35 cellular contexts compared by ENCODE assay signal in genomic region chr1:169866577-169866976, GRCh38.
"Had no signal": no experiment of that assay in that cellular context is flagged by ENCODE, and none has a peak within 500 bp of the region (broad histone marks: within the 10 kb centered on the region; RNA-seq: fewer than 3 reads in every experiment).

No MANE protein-coding gene starts in this region.

- H2AFZ ChIP-seq: parathyroid adenoma had no signal

- H3K79me2 ChIP-seq: parathyroid adenoma had no signal

- H3K4me3 Mint-ChIP-seq: activated CD4-positive, alpha-beta memory T cell treated with anti-CD3 and anti-CD28 coated beads for 36 hours; activated CD4-positive, alpha-beta T cell treated with anti-CD3 and anti-CD28 coated beads, Interleukin-2, amount 10 ng/mL, durations not matched to agents 24 days and 14 days; activated naive CD4-positive, alpha-beta T cell treated with anti-CD3 and anti-CD28 coated beads, Interleukin-2, amount 10 ng/mL, durations not matched to agents 7 days and 5 days; effector memory CD8-positive, alpha-beta T cell; mesothelial cell of epicardium; naive thymus-derived CD4-positive, alpha-beta T cell; neural crest cell; T-helper 1 cell treated with Interleukin-12 subunit alpha and Interleukin-12 subunit beta and Interleukin-4 antibody, amounts not matched to agents 30 μg/mL and 1 μg/mL, for 36 hours had no signal

- H3K27ac ChIP-seq: brain microvascular endothelial cell, parathyroid adenoma, psoas muscle, sigmoid colon, suprapubic skin, tibial artery, upper lobe of right lung had no signal

- H3K4me1 Mint-ChIP-seq: activated CD4-positive, alpha-beta T cell treated with anti-CD3 and anti-CD28 coated beads, Interleukin-2, amount 10 ng/mL, durations not matched to agents 24 days and 14 days; activated naive CD4-positive, alpha-beta T cell treated with anti-CD3 and anti-CD28 coated beads, Interleukin-2, amount 10 ng/mL, durations not matched to agents 7 days and 5 days; mesothelial cell of epicardium; neural crest cell had no signal

- H3K9me3 ChIP-seq: psoas muscle, sigmoid colon, suprapubic skin, tibial artery, upper lobe of right lung had no signal

- ATAC-seq: effector memory CD8-positive, alpha-beta T cell; esophagus mucosa; left cardiac atrium; left ventricle myocardium superior; naive thymus-derived CD4-positive, alpha-beta T cell; psoas muscle; upper lobe of right lung had no signal

- H3K27me3 Mint-ChIP-seq: activated CD4-positive, alpha-beta memory T cell treated with anti-CD3 and anti-CD28 coated beads for 36 hours; activated CD4-positive, alpha-beta T cell treated with anti-CD3 and anti-CD28 coated beads, Interleukin-2, amount 10 ng/mL, durations not matched to agents 24 days and 14 days; activated naive CD4-positive, alpha-beta T cell treated with anti-CD3 and anti-CD28 coated beads, Interleukin-2, amount 10 ng/mL, durations not matched to agents 7 days and 5 days; effector memory CD8-positive, alpha-beta T cell; naive thymus-derived CD4-positive, alpha-beta T cell had no signal

- H3K9me3 Mint-ChIP-seq: activated CD4-positive, alpha-beta memory T cell treated with anti-CD3 and anti-CD28 coated beads for 36 hours; effector memory CD8-positive, alpha-beta T cell had no signal

- H3K9ac ChIP-seq: parathyroid adenoma had no signal

- H3K4me1 ChIP-seq: parathyroid adenoma, psoas muscle, suprapubic skin, tibial artery, upper lobe of right lung had no signal

- H3K4me3 ChIP-seq: psoas muscle, sigmoid colon, suprapubic skin, tibial artery, upper lobe of right lung had no signal

- H3K27ac Mint-ChIP-seq: activated CD4-positive, alpha-beta memory T cell treated with anti-CD3 and anti-CD28 coated beads for 36 hours; activated CD4-positive, alpha-beta T cell treated with anti-CD3 and anti-CD28 coated beads, Interleukin-2, amount 10 ng/mL, durations not matched to agents 24 days and 14 days; activated naive CD4-positive, alpha-beta T cell treated with anti-CD3 and anti-CD28 coated beads, Interleukin-2, amount 10 ng/mL, durations not matched to agents 7 days and 5 days; mesothelial cell of epicardium; T-helper 1 cell treated with Interleukin-12 subunit alpha and Interleukin-12 subunit beta and Interleukin-4 antibody, amounts not matched to agents 30 μg/mL and 1 μg/mL, for 36 hours had no signal

- DNase-seq: activated CD4-positive, alpha-beta memory T cell treated with anti-CD3 and anti-CD28 coated beads for 36 hours; activated CD4-positive, alpha-beta T cell treated with anti-CD3 and anti-CD28 coated beads, Interleukin-2, amount 10 ng/mL, durations not matched to agents 24 days and 14 days; activated CD4-positive, CD25-positive, alpha-beta regulatory T cell treated with anti-CD3 and anti-CD28 coated beads, Interleukin-2, amount 50 U/mL, for 72 hours; activated CD8-positive, alpha-beta memory T cell treated with anti-CD3 and anti-CD28 coated beads, Interleukin-2, amount 50 U/mL, for 4 hours; activated effector memory CD4-positive, alpha-beta T cell treated with anti-CD3 and anti-CD28 coated beads, Interleukin-2, amount 50 U/mL, for 16 hours; activated naive CD4-positive, alpha-beta T cell treated with anti-CD3 and anti-CD28 coated beads, Interleukin-2, amount 10 ng/mL, durations not matched to agents 7 days and 5 days; activated T-cell treated with anti-CD3 and anti-CD28 coated beads, Interleukin-2, amount 50 U/mL, for 48 hours; amniotic stem cell; brain microvascular endothelial cell; cortex of kidney; effector memory CD8-positive, alpha-beta T cell; foreskin fibroblast; head of caudate nucleus; hippocampal formation; left cardiac atrium; left ventricle myocardium superior; mammary epithelial cell; naive thymus-derived CD4-positive, alpha-beta T cell; nucleus accumbens; psoas muscle; sigmoid colon; small intestine; stimulated activated CD4-positive, alpha-beta T cell treated with anti-CD3 and anti-CD28 coated beads, Interleukin-1b, Interleukin-23, amount 100 ng/mL, for 48 hours; stimulated activated CD4-positive, alpha-beta T cell treated with anti-CD3 and anti-CD28 coated beads, Interleukin-4, amount 100 ng/mL, for 4 hours; stimulated activated CD8-positive, alpha-beta memory T cell treated with anti-CD3 and anti-CD28 coated beads, Interleukin-4, amount 100 ng/mL, for 48 hours; stimulated activated naive CD4-positive, alpha-beta T cell; T1000; tibial artery; upper lobe of right lung had no signal

- H3K27me3 ChIP-seq: brain microvascular endothelial cell, sigmoid colon, suprapubic skin, tibial artery, upper lobe of right lung had no signal
